ENCODE assay signal across 8 cellular contexts in the genomic region with DNA sequence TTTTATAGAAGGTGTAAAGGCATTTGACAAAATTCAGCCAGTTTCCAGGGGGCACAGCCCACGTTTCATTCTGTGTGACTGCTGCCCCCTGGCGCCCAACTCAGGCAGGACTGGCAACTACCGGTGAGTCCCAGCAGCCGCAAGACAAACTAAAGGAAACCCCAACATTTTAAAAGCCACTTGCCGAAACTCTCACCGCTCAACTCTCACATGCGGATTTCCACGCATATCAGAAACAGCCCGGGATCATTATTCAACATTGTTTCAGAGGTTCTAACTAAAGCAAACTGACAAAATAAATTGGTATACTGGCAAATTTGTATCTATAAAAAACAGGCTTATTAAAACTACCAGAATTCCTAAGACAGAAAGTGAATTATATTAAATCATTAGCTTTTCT. TPM values are rescaled to one million over a fixed set of nuclear protein-coding genes. Genes with fewer than 3 reads are reported as not detected.
DNase-seq lines count a peak whose midpoint lies in the region; ATAC-seq, FAIRE-seq and TF ChIP-seq lines count a peak whose summit lies in the region.

No MANE protein-coding gene starts in this region.

- H3K23ac ChIP-seq in H1 (ENCODE audit: insufficient read length), result no peak overlapping the region

- no peak overlapping the region for H2BK12ac ChIP-seq in H1 (ENCODE audit: low read depth, low read length)

- peaks cover 8% of the 10 kb centered on the region for H3K36me3 Mint-ChIP-seq in activated CD8-positive, alpha-beta memory T cell treated with anti-CD3 and anti-CD28 coated beads, Interleukin-2, amount 10 ng/mL, durations not matched to agents 7 days and 5 days
- H3K36me3 Mint-ChIP-seq in mesothelial cell of epicardium, result peaks cover 4% of the 10 kb centered on the region

- H3K79me1 ChIP-seq in H1 (ENCODE audit: low read depth, low read length), result no peaks in the 10 kb centered on the region; the same call in 1 of the 2 replicates

- no peak overlapping the region for H2AK5ac ChIP-seq in H1 (ENCODE audit: low read depth, low read length)

- peaks cover 3% of the 10 kb centered on the region for H3K9me3 Mint-ChIP-seq in activated CD8-positive, alpha-beta memory T cell treated with anti-CD3 and anti-CD28 coated beads, Interleukin-2, amount 10 ng/mL, durations not matched to agents 7 days and 5 days (ENCODE audit: low read depth)
- H3K9me3 Mint-ChIP-seq in mesothelial cell of epicardium, result peaks cover 4% of the 10 kb centered on the region

- H2AFZ ChIP-seq in H1 (ENCODE audit: low read length), result no peak overlapping the region

- H4K5ac ChIP-seq in H1 (ENCODE audit: insufficient read length, low read depth, low read length), result no peak overlapping the region

- TF ChIP-seq POLR2A in H54 (IDR thresholded peaks at IDR 0.05; ENCODE audit: low read depth, low read length), result no peak
- no peak for TF ChIP-seq POLR2A in H1 (IDR thresholded peaks at IDR 0.05; ENCODE audit: control extremely low read depth in 1 of 2, low read depth in 2 of 2, low read length in 2 of 2)

- no peak overlapping the region for H3K27ac Mint-ChIP-seq in activated CD8-positive, alpha-beta memory T cell treated with anti-CD3 and anti-CD28 coated beads, Interleukin-2, amount 10 ng/mL, durations not matched to agents 7 days and 5 days
- H3K27ac Mint-ChIP-seq in mesothelial cell of epicardium, result no peak overlapping the region

- no peak overlapping the region for H3K4me3 ChIP-seq in H1 (ENCODE audit: extremely low read depth in 1 of 4, insufficient read depth in 2 of 4, low read depth in 3 of 4, low read length in 4 of 4)

- H2BK5ac ChIP-seq in H1 (ENCODE audit: low read depth, low read length), result no peak overlapping the region

- H3K79me2 ChIP-seq in H1 (ENCODE audit: control insufficient read depth in 1 of 2, insufficient read depth in 2 of 2, low read length in 2 of 2), result no peaks in the 10 kb centered on the region

- H3K27me3 ChIP-seq in H1 (replicated peaks in 1 of 4; ENCODE audit: control insufficient read depth in 3 of 4, extremely low read depth in 1 of 4, insufficient read depth in 3 of 4, low read length in 3 of 4), result no peaks in the 10 kb centered on the region

- WGBS in H1 (ENCODE audit: extremely low coverage in 1 of 2, insufficient coverage in 1 of 2, insufficient read length in 1 of 2, insufficient replicate concordance in 2 of 2, low coverage in 1 of 2, low lambda C conversion rate in 2 of 2, missing lambda C conversion rate in 1 of 2), 2 experiments, result 25% methylated on average over 9 of the region's 9 CpGs; no CpG with 5 or more reads in 1 of the 2 experiments

- TF ChIP-seq CTCF in H1 (IDR thresholded peaks at IDR 0.05; ENCODE audit: control extremely low read depth in 1 of 3, insufficient read depth in 1 of 3, low read depth in 1 of 3, low read length in 3 of 3), result peak; percentile 77 to 96 (median 88)
- TF ChIP-seq CTCF in mesothelial cell of epicardium (IDR thresholded peaks at IDR 0.05; ENCODE audit: unreplicated experiment), result peak; percentile 95

- H3K4me1 Mint-ChIP-seq in activated CD8-positive, alpha-beta memory T cell treated with anti-CD3 and anti-CD28 coated beads, Interleukin-2, amount 10 ng/mL, durations not matched to agents 7 days and 5 days, result peaks cover 16% of the 10 kb centered on the region
- no peaks in the 10 kb centered on the region for H3K4me1 Mint-ChIP-seq in mesothelial cell of epicardium

- POLR2A ChIA-PET in H1 (lab: Charles Lee; ENCODE audit: partially characterized antibody), result interaction anchor here (0.6 to 1.7 kb wide), 4 partner anchors 7 to 158 kb away, joined by 3 to 6 read pairs (median 4); no protein-coding TSS in a partner anchor

- no peak overlapping the region for H3K18ac ChIP-seq in H1 (ENCODE audit: extremely low read depth, low read length)

- FAIRE-seq in H54 (lab: Jason Lieb, UNC) (no peak), H1 (lab: Jason Lieb, UNC) (peak; percentile 32)

- no peak overlapping the region for H4K91ac ChIP-seq in H1 (replicated peaks; ENCODE audit: insufficient read length, low read length)

- no peak overlapping the region for H3K56ac ChIP-seq in H1 (replicated peaks; ENCODE audit: insufficient read length, low read depth, low read length)

- ATAC-seq in activated CD8-positive, alpha-beta memory T cell treated with anti-CD3 and anti-CD28 coated beads, Interleukin-2, amount 10 ng/mL, durations not matched to agents 7 days and 5 days, result peak; percentile 79
- no peak for ATAC-seq in GM19324 (IDR thresholded peaks at IDR 0.05; ENCODE audit: low FRiP score, unreplicated experiment)

- peaks cover 0 to 2% of the 10 kb centered on the region in 2 experiments for H4K20me1 ChIP-seq in H1 (replicated peaks in 1 of 2; ENCODE audit: control insufficient read depth in 1 of 2, insufficient read depth in 2 of 2, low read length in 2 of 2)

- H2BK120ac ChIP-seq in H1 (replicated peaks; ENCODE audit: low read depth, low read length), result no peak overlapping the region

- H2BK20ac ChIP-seq in H1 (ENCODE audit: low read length), result no peak overlapping the region

- no peak overlapping the region for H3K4me2 ChIP-seq in H1 (ENCODE audit: insufficient read depth in 1 of 2, low read depth in 2 of 2, low read length in 2 of 2)

- no peak overlapping the region for H3K9ac ChIP-seq in H1 (replicated peaks in 1 of 4; ENCODE audit: extremely low read depth in 1 of 4, low read depth in 3 of 4, low read length in 3 of 4)

- H3K23me2 ChIP-seq in H1 (ENCODE audit: low read depth, low read length), result no peaks in the 10 kb centered on the region

- TF ChIP-seq EP300 in H1 (IDR thresholded peaks at IDR 0.05; ENCODE audit: borderline replicate concordance in 1 of 2, low read depth in 2 of 2, low read length in 2 of 2), result no peak

- H3K4me3 Mint-ChIP-seq in activated CD8-positive, alpha-beta memory T cell treated with anti-CD3 and anti-CD28 coated beads, Interleukin-2, amount 10 ng/mL, durations not matched to agents 7 days and 5 days, result peak overlapping the region; percentile 36
- no peak overlapping the region for H3K4me3 Mint-ChIP-seq in mesothelial cell of epicardium

- CTCF ChIA-PET in activated CD8-positive, alpha-beta memory T cell treated with anti-CD3 and anti-CD28 coated beads, Interleukin-2, amount 10 ng/mL, durations not matched to agents 7 days and 5 days (lab: Charles Lee), result interaction anchor here (0.6 to 4.1 kb wide), 25 partner anchors 10 to 509 kb away, joined by 3 to 32 read pairs (median 4); partner anchors contain the start of genes MORC2, PES1, SLC35E4 and SMTN
- CTCF ChIA-PET in H1 (lab: Charles Lee; ENCODE audit: partially characterized antibody), result interaction anchor here (0.6 to 6.2 kb wide), 26 partner anchors 11 to 1298 kb away, joined by 3 to 58 read pairs (median 4); no protein-coding TSS in a partner anchor

- no peaks in the 10 kb centered on the region for H3K4me1 ChIP-seq in H1 (replicated peaks in 1 of 4; ENCODE audit: control insufficient read depth in 3 of 4, insufficient read depth in 4 of 4, low read length in 3 of 4)

- H3K36me3 ChIP-seq in H1 (ENCODE audit: control insufficient read depth in 2 of 4, insufficient read depth in 4 of 4, low read length in 3 of 4), result peaks cover 4 to 22% (median 9%) of the 10 kb centered on the region in 4 experiments; a peak in 7 of 8 replicates

- no peaks in the 10 kb centered on the region for H3K27me3 Mint-ChIP-seq in activated CD8-positive, alpha-beta memory T cell treated with anti-CD3 and anti-CD28 coated beads, Interleukin-2, amount 10 ng/mL, durations not matched to agents 7 days and 5 days
- peaks cover 5% of the 10 kb centered on the region for H3K27me3 Mint-ChIP-seq in mesothelial cell of epicardium (ENCODE audit: low read depth)

- H3K14ac ChIP-seq in H1 (ENCODE audit: insufficient read length), result no peak overlapping the region

- H4K8ac ChIP-seq in H1 (ENCODE audit: extremely low read depth, insufficient read depth, low read length), result no peak overlapping the region

- H3K4ac ChIP-seq in H1 (replicated peaks; ENCODE audit: insufficient read length, low read depth, low read length), result no peak overlapping the region

- peaks cover 0 to 2% of the 10 kb centered on the region in 2 experiments; a peak in 1 of 4 replicates for H3K9me3 ChIP-seq in H1 (ENCODE audit: insufficient read depth in 2 of 2, low read depth in 1 of 2, low read length in 1 of 2)

- DNase-seq in AML-193 (lab: John Stamatoyannopoulos, UW), result peak; percentile 41 to 44
- DNase-seq in H54 (ENCODE audit: insufficient read length, low spot score), result peak; percentile 63
- DNase-seq in NOMO-1 (lab: John Stamatoyannopoulos, UW; ENCODE audit: unreplicated experiment in 2 of 2), result peak; percentile 67
- peak; percentile 88 for DNase-seq in activated CD8-positive, alpha-beta memory T cell treated with anti-CD3 and anti-CD28 coated beads, Interleukin-2, amount 10 ng/mL, durations not matched to agents 7 days and 5 days
- DNase-seq in H1 (ENCODE audit: low read depth in 1 of 2, low spot score in 2 of 2), result peak; percentile 43 to 97
- DNase-seq in mesothelial cell of epicardium (ENCODE audit: low spot score in 2 of 2, unreplicated experiment in 2 of 2), result peak; percentile 61 to 90
- peak; percentile 76 to 81 for DNase-seq in stimulated activated CD8-positive, alpha-beta memory T cell treated with anti-CD3 and anti-CD28 coated beads, Interleukin-2, amount 100 ng/mL, for 48 hours (ENCODE audit: low read depth in 2 of 2)

- no peak overlapping the region for H3K27ac ChIP-seq in H1 (ENCODE audit: low read depth, low read length)

- no peak overlapping the region for H2BK15ac ChIP-seq in H1 (ENCODE audit: low read length)

- TF ChIP-seq RAD21 in H1 (IDR thresholded peaks at IDR 0.05 in 1 of 2, conservative IDR thresholded peaks at IDR 0.05 in 1 of 2; ENCODE audit: low read depth in 2 of 2, low read length in 2 of 2), result peak; percentile 79 to 80

RNA-seq across cellular contexts. Expression of gene MORC2, which starts 48.2 kb away (rescaled TPM):
- total RNA-seq in activated CD8-positive, alpha-beta memory T cell treated with anti-CD3 and anti-CD28 coated beads, Interleukin-2, amount 10 ng/mL, durations not matched to agents 7 days and 5 days, result 10 to 100 TPM; 27.0 to 28.7 TPM
- total RNA-seq in H1 (2021; fragmentation: NEBNext Ultra II Directional; extraction: Animal tissue kit (Norgen Biotek cat#: 25700)), result 68.0 and 72.5 TPM in 2 replicates
- 15.4 and 17.0 TPM in 2 replicates for polyA plus RNA-seq in H1 (2011; rRNA removed)
- 19.1 TPM for polyA plus RNA-seq in H1 (2011; cell fraction: cytosol; rRNA removed)
- polyA plus RNA-seq in H1 (2011; cell fraction: nucleus; rRNA removed), result 43.5 TPM
- 50.2 to 58.3 TPM (median 52.0 TPM) in 4 replicates for polyA plus RNA-seq in H1 (2012, experiment 1 of 2)
- 11.4 TPM for polyA plus RNA-seq in H1 (2012, experiment 2 of 2)
- polyA plus RNA-seq in H1 (2013, experiment 1 of 2), result 45.2 TPM
- 37.9 TPM for polyA plus RNA-seq in H1 (2013, experiment 2 of 2)
- polyA minus RNA-seq in H1 (2011; rRNA and poly(A)+ RNA removed), result 62.0 and 63.9 TPM in 2 replicates
- polyA minus RNA-seq in H1 (2011; cell fraction: cytosol; rRNA and poly(A)+ RNA removed), result 47.2 TPM
- 46.8 TPM for polyA minus RNA-seq in H1 (2011; cell fraction: nucleus; rRNA and poly(A)+ RNA removed)
- 39.0 to 45.1 TPM (median 41.2 TPM) in 3 replicates for total RNA-seq in mesothelial cell of epicardium

RNA-seq across cellular contexts. Expression of gene TUG1, which starts 48.7 kb away (rescaled TPM):
- total RNA-seq in activated CD8-positive, alpha-beta memory T cell treated with anti-CD3 and anti-CD28 coated beads, Interleukin-2, amount 10 ng/mL, durations not matched to agents 7 days and 5 days, result 10 to 100 TPM; 56.7 to 69.8 TPM
- total RNA-seq in H1 (2021; fragmentation: NEBNext Ultra II Directional; extraction: Animal tissue kit (Norgen Biotek cat#: 25700)), result 106 and 119 TPM in 2 replicates
- polyA plus RNA-seq in H1 (2011; rRNA removed), result 86.0 and 129 TPM in 2 replicates
- 105 TPM for polyA plus RNA-seq in H1 (2011; cell fraction: cytosol; rRNA removed)
- 156 TPM for polyA plus RNA-seq in H1 (2011; cell fraction: nucleus; rRNA removed)
- 59.4 to 101 TPM (median 78.8 TPM) in 4 replicates for polyA plus RNA-seq in H1 (2012, experiment 1 of 2)
- polyA plus RNA-seq in H1 (2012, experiment 2 of 2), result 5.0 TPM
- 132 TPM for polyA plus RNA-seq in H1 (2013, experiment 1 of 2)
- polyA plus RNA-seq in H1 (2013, experiment 2 of 2), result 133 TPM
- 142 and 192 TPM in 2 replicates for polyA minus RNA-seq in H1 (2011; rRNA and poly(A)+ RNA removed)
- 62.4 TPM for polyA minus RNA-seq in H1 (2011; cell fraction: cytosol; rRNA and poly(A)+ RNA removed)
- polyA minus RNA-seq in H1 (2011; cell fraction: nucleus; rRNA and poly(A)+ RNA removed), result 137 TPM
- 177 to 183 TPM (median 180 TPM) in 3 replicates for total RNA-seq in mesothelial cell of epicardium
